ENCODE assay signal across 24 cellular contexts in genomic region chr20:37479275-37479674, GRCh38. TPM values are rescaled to one million over a fixed set of nuclear protein-coding genes. Genes with fewer than 3 reads are reported as not detected.
DNase-seq lines count a peak whose midpoint lies in the region; ATAC-seq and TF ChIP-seq lines count a peak whose summit lies in the region.
"Had no signal": no experiment of that assay in that cellular context is flagged by ENCODE, and none has a peak within 500 bp of the region (broad histone marks: within the 10 kb centered on the region; RNA-seq: fewer than 3 reads in every experiment).

No MANE protein-coding gene starts in this region.

- H3K9me3 ChIP-seq in right cardiac atrium (ENCODE audit: control insufficient read depth, low read length): no peaks in the 10 kb centered on the region
- no peaks in the 10 kb centered on the region for H3K9me3 ChIP-seq in aorta (ENCODE audit: control insufficient read depth, low read length)
- no peaks in the 10 kb centered on the region for H3K9me3 ChIP-seq in gastrocnemius medialis
- H3K9me3 ChIP-seq: BE2C, HAP-1 had no signal

- H3K4me3 ChIP-seq in right cardiac atrium (ENCODE audit: low read length): no peak overlapping the region
- no peak overlapping the region for H3K4me3 ChIP-seq in aorta (ENCODE audit: low read length in 2 of 2)
- H3K4me3 ChIP-seq in gastrocnemius medialis: no peak overlapping the region
- H3K4me3 ChIP-seq: GM12878, GM23248, HAP-1 had no signal

- TF ChIP-seq POLR2A in gastrocnemius medialis (IDR thresholded peaks at IDR 0.05): no peak

- H3K4me1 ChIP-seq in right cardiac atrium (ENCODE audit: control insufficient read depth, insufficient read depth, low read length): no peaks in the 10 kb centered on the region
- H3K4me1 ChIP-seq in aorta (ENCODE audit: control insufficient read depth in 1 of 2, insufficient read depth in 2 of 2, low read length in 2 of 2): no peaks in the 10 kb centered on the region
- H3K4me1 ChIP-seq in gastrocnemius medialis: no peaks in the 10 kb centered on the region
- H3K4me1 ChIP-seq: HAP-1 had no signal

- H3K27ac ChIP-seq in right cardiac atrium (ENCODE audit: low read length) (no peak overlapping the region), aorta (ENCODE audit: low read depth in 1 of 2, low read length in 2 of 2) (no peak overlapping the region), gastrocnemius medialis (no peak overlapping the region)
- H3K27ac ChIP-seq: GM23248, HL-60 had no signal

- peaks cover 11% of the 10 kb centered on the region for H3K4me1 Mint-ChIP-seq in glutamatergic neuron (ENCODE audit: low read depth, unreplicated experiment)
- H3K4me1 Mint-ChIP-seq: CD4-positive, CD25-positive, alpha-beta regulatory T cell; CD8-positive, alpha-beta memory T cell had no signal

- in situ Hi-C loops in GM13977 (cut with MboI; ENCODE audit: low pct_unique_long_range_greater_than_20kb, low sequenced_read_pairs, unreplicated experiment) (no loop called here), gastrocnemius medialis (cut with MboI; ENCODE audit: low sequenced_read_pairs in 4 of 4) (no loop called here)

- no peak overlapping the region for H3K27ac Mint-ChIP-seq in glutamatergic neuron (ENCODE audit: unreplicated experiment)
- H3K27ac Mint-ChIP-seq: CD4-positive, CD25-positive, alpha-beta regulatory T cell had no signal

- TF ChIP-seq CTCF in glutamatergic neuron (IDR thresholded peaks at IDR 0.05; ENCODE audit: partially characterized antibody, unreplicated experiment): no peak
- no peak for TF ChIP-seq CTCF in GM13977 (IDR thresholded peaks at IDR 0.05; ENCODE audit: extremely low read depth, insufficient read depth, missing control alignments)
- TF ChIP-seq CTCF in gastrocnemius medialis (IDR thresholded peaks at IDR 0.05 in 4 of 5, conservative IDR thresholded peaks at IDR 0.05 in 1 of 5): no peak

- DNase-seq in right cardiac atrium (peak; percentile 52 to 70 (median 54)), cardiac septum (ENCODE audit: low spot score) (no peak), glutamatergic neuron (no peak), sciatic nerve (ENCODE audit: low spot score) (no peak), aorta (no peak), GM13977 (ENCODE audit: low spot score) (no peak), iPS-NIHi7 (ENCODE audit: extremely low spot score) (no peak), gastrocnemius medialis (no peak)
- DNase-seq: ACHN; BE2C; CD4-positive, CD25-positive, alpha-beta regulatory T cell; CD8-positive, alpha-beta memory T cell; COR-L47; DMS 273 treated with DMSO at 0.1 percent for 48 hours; DMS53; DND-41; EL; GM23248 had no signal

- H3K9me3 Mint-ChIP-seq in glutamatergic neuron (ENCODE audit: unreplicated experiment): peaks cover 9% of the 10 kb centered on the region

- H3K27me3 Mint-ChIP-seq in glutamatergic neuron (ENCODE audit: unreplicated experiment): peaks cover 3% of the 10 kb centered on the region

- WGBS in right cardiac atrium: 51% methylated on average over 6 of the region's 6 CpGs
- WGBS in aorta, 2 donors: 3 to 11% methylated on average over 6 of the region's 6 CpGs

- intact Hi-C loops in right cardiac atrium (cut with DNase I): no loop called here
- intact Hi-C loops in cardiac septum (cut with DNase I): no loop called here
- intact Hi-C loops in sciatic nerve (cut with DNase I): no loop called here
- intact Hi-C loops in aorta (cut with DNase I): no loop called here
- intact Hi-C loops in gastrocnemius medialis (cut with DNase I; ENCODE audit: low total_unique reads): no loop called here

- peak overlapping the region; percentile 9 for H3K4me3 Mint-ChIP-seq in glutamatergic neuron (ENCODE audit: unreplicated experiment)
- H3K4me3 Mint-ChIP-seq: CD4-positive, CD25-positive, alpha-beta regulatory T cell; CD8-positive, alpha-beta memory T cell had no signal

- H3K27me3 ChIP-seq in right cardiac atrium (ENCODE audit: control insufficient read depth, insufficient read depth): no peaks in the 10 kb centered on the region
- no peaks in the 10 kb centered on the region for H3K27me3 ChIP-seq in aorta (ENCODE audit: control insufficient read depth in 1 of 2, insufficient read depth in 2 of 2, low read length in 1 of 2)
- peaks cover 0 to 5% (median 3%) of the 10 kb centered on the region in 3 donors for H3K27me3 ChIP-seq in gastrocnemius medialis

- peaks cover 16% of the 10 kb centered on the region for H3K36me3 Mint-ChIP-seq in glutamatergic neuron (ENCODE audit: unreplicated experiment)
- H3K36me3 Mint-ChIP-seq: CD4-positive, CD25-positive, alpha-beta regulatory T cell had no signal

- peak; percentile 72 to 73 for ATAC-seq in right cardiac atrium
- ATAC-seq in sciatic nerve: peak; percentile 57
- peak; percentile 39 for ATAC-seq in aorta (ENCODE audit: low FRiP score)
- no peak for ATAC-seq in gastrocnemius medialis
- ATAC-seq: GM12878 had no signal

- no peaks in the 10 kb centered on the region for H3K36me3 ChIP-seq in aorta (ENCODE audit: control insufficient read depth in 1 of 2, insufficient read depth in 2 of 2, low read length in 1 of 2)
- H3K36me3 ChIP-seq in gastrocnemius medialis: no peaks in the 10 kb centered on the region
- H3K36me3 ChIP-seq: BE2C, HAP-1 had no signal

RNA-seq across cellular contexts. Expression of gene NNAT, which starts 41.8 kb away (rescaled TPM):
- total RNA-seq in right cardiac atrium (1 to 10 TPM in 1 of 4 donors, under 1 TPM in 2, not detected in 1; 0.60 to 1.1 (median 0.82) TPM), cardiac septum (not detected), glutamatergic neuron (ENCODE audit: unreplicated experiment) (1,047 TPM), sciatic nerve (2.1 TPM), aorta (1 to 10 TPM in 1 of 2 donors, not detected in 1; 2.6 TPM), gastrocnemius medialis (1 to 10 TPM in 3 of 4 donors, not detected in 1; 1.2 to 4.4 (median 2.4) TPM)
- polyA plus RNA-seq in right cardiac atrium (1.2 TPM), aorta (under 1 TPM in 1 of 2 donors, not detected in 1; 0.38 TPM)
- total RNA-seq: CD4-positive, CD25-positive, alpha-beta regulatory T cell; G401; GM12878; GM23248; H4; HT1080 had no signal
- polyA plus RNA-seq: CD4-positive, CD25-positive, alpha-beta regulatory T cell; CD8-positive, alpha-beta memory T cell had no signal

RNA-seq across cellular contexts. Expression of gene BLCAP, which starts 48.4 kb away (rescaled TPM):
- total RNA-seq in right cardiac atrium (100 to 1,000 TPM in 1 of 4 donors, 10 to 100 TPM in 3; 87.4 to 103 (median 93.3) TPM), cardiac septum (89.3 TPM), glutamatergic neuron (ENCODE audit: unreplicated experiment) (97.2 TPM), sciatic nerve (58.4 TPM), aorta (10 to 100 TPM; 46.9 to 68.7 TPM), gastrocnemius medialis (100 to 1,000 TPM; 222 to 583 (median 280) TPM)
- polyA plus RNA-seq in right cardiac atrium (97.9 TPM), aorta (10 to 100 TPM; 35.2 to 36.4 TPM)

Comparison
In these comparisons a context has a peak if more than half of its experiments do, and no peak if none do; other contexts are left out.
1. DNase-seq: peak in right cardiac atrium (3 of 3); none in cardiac septum (single experiment), glutamatergic neuron (single experiment), sciatic nerve (single experiment), aorta (0 of 2), GM13977 (single experiment), iPS-NIHi7 (single experiment) and gastrocnemius medialis (0 of 2).
2. ATAC-seq: peak in right cardiac atrium (2 of 2), sciatic nerve (single experiment) and aorta (single experiment); none in gastrocnemius medialis (0 of 2).
3. RNA of gene NNAT, which starts 41.8 kb away (total RNA-seq): 1,047 TPM in glutamatergic neuron (single experiment); 2.6 TPM in aorta, 1.2 to 4.4 TPM in gastrocnemius medialis, 2.1 TPM in sciatic nerve (single experiment), 0.60 to 1.1 TPM in right cardiac atrium and not detected in cardiac septum (single experiment); every median in the first group is over 100 times any median in the second.